ENCODE assay signal across 8 cellular contexts in the genomic region with DNA sequence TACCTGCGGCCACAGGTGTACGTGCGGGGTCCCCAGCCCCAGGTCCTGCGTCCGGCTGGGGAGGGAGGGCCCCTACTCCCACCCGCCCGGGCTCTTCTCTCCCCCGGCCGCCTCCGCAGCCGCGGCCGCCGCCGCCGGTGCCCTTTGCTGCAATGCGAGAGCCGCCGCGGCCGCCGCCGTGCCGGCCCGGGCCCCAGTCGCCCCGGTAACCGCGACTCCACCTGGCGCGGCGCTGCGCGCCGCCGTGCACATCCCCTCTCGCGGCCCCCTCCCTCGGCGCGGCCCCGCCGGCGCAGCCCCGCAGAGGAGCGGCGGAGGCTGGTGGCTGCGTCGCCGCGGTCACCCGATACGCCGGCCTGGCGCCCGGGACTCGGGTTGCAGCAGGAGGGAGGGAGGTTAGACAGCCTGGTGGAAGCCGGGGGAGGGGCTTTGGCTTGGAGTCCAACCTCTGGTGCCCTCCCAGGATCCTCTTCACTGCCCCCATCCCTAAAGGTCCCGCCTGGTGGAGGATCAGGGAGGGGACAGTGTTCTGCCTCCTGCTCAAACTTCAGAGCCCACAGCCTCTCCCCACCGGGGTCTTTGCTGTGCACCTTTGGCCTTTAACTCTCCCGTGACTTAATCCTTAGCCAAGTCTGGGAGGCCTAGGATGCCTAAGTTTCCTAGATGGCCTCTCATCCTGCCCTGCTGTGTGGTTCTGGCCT. TPM values are rescaled to one million over a fixed set of nuclear protein-coding genes. Genes with fewer than 3 reads are reported as not detected.
A peak's percentile ranks its signal among the peaks of the same experiment; 100 is the strongest.
DNase-seq lines count a peak whose midpoint lies in the region; ATAC-seq and TF ChIP-seq lines count a peak whose summit lies in the region.

No MANE protein-coding gene starts in this region.

- WGBS in mesendoderm (ENCODE audit: extremely low coverage, insufficient coverage, low lambda C conversion rate) = no CpG with 5 or more reads among the region's 61 CpGs

- peak overlapping the region; percentile 34 for H3K9ac ChIP-seq in mesendoderm (ENCODE audit: low read length)

- H3K18ac ChIP-seq in mesendoderm (ENCODE audit: low read length) = no peak overlapping the region

- TF ChIP-seq POLR2A in NB4 (IDR thresholded peaks at IDR 0.05; ENCODE audit: extremely low read depth, insufficient read length) = no peak

- H3K79me1 ChIP-seq in mesendoderm (ENCODE audit: low read length) = no peaks in the 10 kb centered on the region

- DNase-seq in DMS153 (lab: John Stamatoyannopoulos, UW) (peak; percentile 29), NB4 (ENCODE audit: low read depth) (peak; percentile 30), astrocyte of the hippocampus (ENCODE audit: low read depth, low spot score) (peak; percentile 41), mesendoderm (peak; percentile 91), SIG-M5 treated with dmso at 0.1 percent for 504 hours (lab: John Stamatoyannopoulos, UW; ENCODE audit: unreplicated experiment) (no peak)

- H3K27ac ChIP-seq in mesendoderm (ENCODE audit: low read depth, low read length) = no peak overlapping the region

- no peak overlapping the region for H2BK120ac ChIP-seq in mesendoderm (ENCODE audit: low read depth, low read length)

- H2BK5ac ChIP-seq in mesendoderm (ENCODE audit: low read length) = no peak overlapping the region

- H4K8ac ChIP-seq in mesendoderm (ENCODE audit: low read depth, low read length) = no peak overlapping the region

- H3K4ac ChIP-seq in mesendoderm (ENCODE audit: low read depth, low read length) = no peak overlapping the region

- H3K4me2 ChIP-seq in mesendoderm (ENCODE audit: low read length) = peak overlapping the region; percentile 31

- no peak overlapping the region for H2BK15ac ChIP-seq in mesendoderm (replicated peaks; ENCODE audit: low read depth)

- H2AK5ac ChIP-seq in mesendoderm (ENCODE audit: low read length) = no peak overlapping the region

- H3K4me3 ChIP-seq in NB4 (ENCODE audit: low read depth, low read length) (no peak overlapping the region), mesendoderm (ENCODE audit: low read length) (no peak overlapping the region)

- ATAC-seq in HG02981 (IDR thresholded peaks at IDR 0.05; ENCODE audit: unreplicated experiment) (no peak), HG03520 (IDR thresholded peaks at IDR 0.05; ENCODE audit: unreplicated experiment) (no peak), HG02678 (IDR thresholded peaks at IDR 0.05; ENCODE audit: unreplicated experiment) (no peak)

- peaks cover 4% of the 10 kb centered on the region for H3K4me1 ChIP-seq in mesendoderm (ENCODE audit: control insufficient read depth, low read depth, low read length)

- no peak overlapping the region for H3K23ac ChIP-seq in mesendoderm (ENCODE audit: low read length)

- H3K79me2 ChIP-seq in mesendoderm (ENCODE audit: control insufficient read depth, insufficient read depth, low read length) = no peaks in the 10 kb centered on the region

- H3K36me3 ChIP-seq in mesendoderm (ENCODE audit: control insufficient read depth, insufficient read depth, low read length) = no peaks in the 10 kb centered on the region

- H3K27me3 ChIP-seq in mesendoderm (ENCODE audit: insufficient read depth, low read length, poor library complexity) = peaks cover 53% of the 10 kb centered on the region

- TF ChIP-seq CTCF in NB4 (IDR thresholded peaks at IDR 0.05; ENCODE audit: low read depth, low read length) = no peak

- H4K5ac ChIP-seq in mesendoderm (ENCODE audit: low read length) = no peak overlapping the region

- H3K56ac ChIP-seq in mesendoderm (ENCODE audit: low read length) = peak overlapping the region; percentile 65

RNA-seq across cellular contexts. Expression of a gene that starts 32.9 kb away (rescaled TPM):
- polyA plus RNA-seq in mesendoderm (2013, experiment 1 of 2) = 1.5 TPM
- polyA plus RNA-seq in mesendoderm (2013, experiment 2 of 2) = 0.97 TPM
